1 cellular context compared by ENCODE assay signal in the genomic region with DNA sequence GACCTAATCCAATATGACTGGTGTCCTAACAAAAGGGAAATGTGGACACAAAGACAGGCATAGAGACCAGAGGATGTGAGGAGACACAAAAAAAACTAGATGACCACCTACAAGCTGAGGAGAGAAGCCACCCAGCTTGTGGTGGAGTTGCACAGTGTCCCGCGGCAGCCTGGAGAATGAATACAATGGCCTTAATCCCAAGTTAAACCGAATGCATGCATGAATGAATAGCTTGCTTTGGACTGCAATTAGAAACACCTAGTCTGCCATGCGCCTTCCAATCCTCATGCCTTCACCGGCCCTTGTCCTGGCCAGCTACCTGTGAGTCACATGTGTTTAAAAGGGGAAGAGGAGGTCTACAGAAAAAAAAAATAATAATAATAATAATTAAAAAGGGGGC.
TF ChIP-seq lines count a peak whose summit lies in the region.

No MANE protein-coding gene starts in this region.

TF ChIP-seq in HepG2, 621 proteins besides CTCF, POLR2A, EP300 and RAD21 (continued from another document):
- TF ChIP-seq ZBTB7B (CRISPR knock-in tag; IDR thresholded peaks at IDR 0.05) (no peak), ZKSCAN8 (CRISPR knock-in tag; IDR thresholded peaks at IDR 0.05; ENCODE audit: borderline replicate concordance) (no peak), EEA1 (CRISPR knock-in tag; IDR thresholded peaks at IDR 0.05; ENCODE audit: borderline replicate concordance) (no peak), ZFP62 (CRISPR knock-in tag; IDR thresholded peaks at IDR 0.05) (no peak), STAG1 (CRISPR knock-in tag; IDR thresholded peaks at IDR 0.05) (no peak), ZNF883 (CRISPR knock-in tag; IDR thresholded peaks at IDR 0.05; ENCODE audit: not compliant biosample characterization) (no peak), ZNF468 (CRISPR knock-in tag; IDR thresholded peaks at IDR 0.05) (no peak)
